Comparison of ENCODE assay signal across 12 cellular contexts in the genomic region with DNA sequence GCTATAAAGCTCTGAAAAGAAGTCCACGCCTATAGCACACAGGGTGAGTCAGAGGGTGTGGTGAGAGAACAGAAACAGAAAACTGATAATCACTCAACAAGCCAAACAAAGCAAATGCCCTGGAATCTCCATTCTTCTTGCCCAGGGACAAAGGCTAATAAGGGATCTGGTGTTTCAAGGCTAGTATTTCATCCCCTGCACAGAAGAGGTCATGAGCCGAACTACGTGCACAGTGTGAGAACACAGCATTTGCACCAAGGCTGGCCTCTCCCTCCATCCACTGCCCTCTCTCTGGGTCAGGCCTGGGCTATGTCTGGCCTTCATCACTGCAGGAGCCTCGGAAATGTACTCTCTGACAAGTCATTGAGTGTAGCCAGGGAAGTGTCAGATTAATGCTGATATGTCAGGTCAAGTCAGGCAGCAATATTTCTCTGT. TPM values are rescaled to one million over a fixed set of nuclear protein-coding genes. Genes with fewer than 3 reads are reported as not detected.
DNase-seq lines count a peak whose midpoint lies in the region; ATAC-seq and TF ChIP-seq lines count a peak whose summit lies in the region.
"Had no signal": no experiment of that assay in that cellular context is flagged by ENCODE, and none has a peak within 500 bp of the region (broad histone marks: within the 10 kb centered on the region; RNA-seq: fewer than 3 reads in every experiment).

No MANE protein-coding gene starts in this region.

- DNase-seq in ELR (ENCODE audit: low read depth), result peak; percentile 84
- peak; percentile 25 for DNase-seq in Panc1 (ENCODE audit: low read depth, low spot score)
- DNase-seq in osteoblast (ENCODE audit: insufficient read length, low spot score, missing footprints), result no peak
- no peak for DNase-seq in NCI-H82 (lab: John Stamatoyannopoulos, UW)
- no peak for DNase-seq in psoas muscle
- no peak for DNase-seq in stimulated activated CD4-positive, alpha-beta T cell treated with anti-CD3 and anti-CD28 coated beads, Interleukin-2, amount 100 ng/mL, for 48 hours
- DNase-seq: MV-4-11; stimulated activated CD4-positive, alpha-beta T cell treated with anti-CD3 and anti-CD28 coated beads, Interleukin-4, amount 100 ng/mL, for 1 hour; upper lobe of right lung had no signal

- CTCF ChIA-PET in Panc1 (lab: Charles Lee), result no interaction called here

- H4K20me1 ChIP-seq in osteoblast (ENCODE audit: insufficient read depth, low read length), result no peaks in the 10 kb centered on the region

- no TSS peak for BruUV-seq in Panc1 (replicated peaks; lab: Mats Ljungman, UMichigan)

- in situ Hi-C loops in Panc1 (cut with HindIII; ENCODE audit: low pct_unique_long_range_greater_than_20kb, low sequenced_read_pairs), result no loop called here

- no peak overlapping the region for H2AFZ ChIP-seq in osteoblast (ENCODE audit: low read length)

- H3K36me3 ChIP-seq in Panc1 (ENCODE audit: control insufficient read depth, insufficient read depth, low read length) (no peaks in the 10 kb centered on the region), osteoblast (ENCODE audit: insufficient read depth, low read length) (no peaks in the 10 kb centered on the region), psoas muscle (ENCODE audit: insufficient read depth in 1 of 2, low read depth in 1 of 2) (no peaks in the 10 kb centered on the region)
- H3K36me3 ChIP-seq: upper lobe of right lung had no signal

- H3K79me2 ChIP-seq in osteoblast (ENCODE audit: insufficient read depth, low read length), result no peaks in the 10 kb centered on the region

- H3K9me3 ChIP-seq in Panc1 (ENCODE audit: control insufficient read depth, insufficient read depth, low read depth, low read length), result no peaks in the 10 kb centered on the region
- no peaks in the 10 kb centered on the region for H3K9me3 ChIP-seq in osteoblast (ENCODE audit: low read depth, low read length)
- no peaks in the 10 kb centered on the region for H3K9me3 ChIP-seq in psoas muscle
- H3K9me3 ChIP-seq: upper lobe of right lung had no signal

- TF ChIP-seq CTCF in Panc1 (IDR thresholded peaks at IDR 0.05), result no peak
- no peak for TF ChIP-seq CTCF in osteoblast (IDR thresholded peaks at IDR 0.05; ENCODE audit: extremely low read depth, low read depth, low read length)
- TF ChIP-seq CTCF in psoas muscle (IDR thresholded peaks at IDR 0.05), result no peak

- 75 to 82% (median 79%) methylated on average over 4 of the region's 4 CpGs for WGBS in psoas muscle, 3 donors

- POLR2A ChIA-PET in Panc1 (lab: Charles Lee), result no interaction called here

- H3K27ac ChIP-seq in Panc1 (ENCODE audit: low read length) (no peak overlapping the region), osteoblast (ENCODE audit: low read depth, low read length) (peak overlapping the region; percentile 24), psoas muscle (no peak overlapping the region)
- H3K27ac ChIP-seq: upper lobe of right lung had no signal

- H3K27me3 ChIP-seq in Panc1 (ENCODE audit: control insufficient read depth, insufficient read depth, low read length), result no peaks in the 10 kb centered on the region
- no peaks in the 10 kb centered on the region for H3K27me3 ChIP-seq in osteoblast (ENCODE audit: insufficient read depth, low read length)
- H3K27me3 ChIP-seq in psoas muscle (ENCODE audit: insufficient read depth in 3 of 3, low read length in 2 of 3), result no peaks in the 10 kb centered on the region
- H3K27me3 ChIP-seq: upper lobe of right lung had no signal

- peak overlapping the region; percentile 6 for H3K4me2 ChIP-seq in osteoblast (ENCODE audit: insufficient read depth, low read length)

- intact Hi-C loops in Panc1 (cut with micrococcal nuclease; ENCODE audit: unreplicated experiment) (no loop called here), psoas muscle (cut with DNase I) (no loop called here)

- peak; percentile 64 for ATAC-seq in Panc1
- ATAC-seq in esophagus mucosa, result peak; percentile 54
- ATAC-seq in GM19455 (IDR thresholded peaks at IDR 0.05; ENCODE audit: unreplicated experiment), result no peak
- ATAC-seq in psoas muscle, result no peak
- ATAC-seq: upper lobe of right lung had no signal

- no peak overlapping the region for H3K4me3 ChIP-seq in Panc1 (ENCODE audit: low read depth in 2 of 2, low read length in 2 of 2)
- H3K4me3 ChIP-seq in osteoblast (ENCODE audit: insufficient read depth, low read length), result no peak overlapping the region
- H3K4me3 ChIP-seq in psoas muscle, result no peak overlapping the region
- H3K4me3 ChIP-seq: upper lobe of right lung had no signal

- no peaks in the 10 kb centered on the region for H3K4me1 ChIP-seq in Panc1 (ENCODE audit: control insufficient read depth, insufficient read depth, low read length)
- peaks cover 31% of the 10 kb centered on the region for H3K4me1 ChIP-seq in osteoblast (ENCODE audit: insufficient read depth, low read length)
- no peaks in the 10 kb centered on the region for H3K4me1 ChIP-seq in psoas muscle
- H3K4me1 ChIP-seq: upper lobe of right lung had no signal

RNA-seq across cellular contexts. Expression of a gene that starts 42.7 kb away (rescaled TPM):
- total RNA-seq in Panc1 (2021; ENCODE audit: unreplicated experiment), result 0.23 TPM
- 0.13 TPM for polyA plus RNA-seq in Panc1 (2012; ENCODE audit: insufficient read length)
- 0.92 TPM for total RNA-seq in esophagus mucosa
- total RNA-seq in osteoblast, result 1.1 and 1.2 TPM in 2 replicates
- under 1 TPM in 2 of 4 donors, not detected in 2; 0.13 to 0.32 TPM for total RNA-seq in psoas muscle
- under 1 TPM in 2 of 3 donors, not detected in 1; 0.05 to 0.08 TPM for polyA plus RNA-seq in psoas muscle
- total RNA-seq: SK-MEL-5 had no signal

Comparison
In these comparisons a context has a peak if more than half of its experiments do, and no peak if none do; other contexts are left out.
1. DNase-seq: peak in ELR (single experiment) and Panc1 (single experiment); none in osteoblast (single experiment), NCI-H82 (single experiment), psoas muscle (0 of 2) and stimulated activated CD4-positive, alpha-beta T cell treated with anti-CD3 and anti-CD28 coated beads, Interleukin-2, amount 100 ng/mL, for 48 hours (0 of 2).
2. ATAC-seq: peak in Panc1 (single experiment) and esophagus mucosa (single experiment); none in GM19455 (single experiment) and psoas muscle (0 of 4).